ENCODE assay signal across 1 cellular context in the genomic region with DNA sequence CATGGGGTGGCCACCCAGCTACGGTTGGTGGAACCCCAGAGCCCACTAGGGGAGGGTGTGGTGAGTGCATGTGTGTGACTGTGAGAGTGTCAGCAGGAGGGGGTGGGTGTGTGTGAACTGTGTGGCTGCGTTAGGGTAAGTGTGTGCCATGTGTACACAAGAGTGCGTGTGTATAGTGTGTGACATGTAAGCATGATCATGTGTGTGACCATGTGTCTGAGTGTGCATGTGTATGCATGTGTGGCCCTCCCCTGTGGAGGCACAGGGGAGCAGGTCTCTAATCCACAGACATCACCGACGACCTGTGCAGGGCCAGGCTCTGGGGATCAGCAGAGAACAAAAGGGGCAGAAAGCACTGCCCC.
TF ChIP-seq lines count a peak whose summit lies in the region.

No MANE protein-coding gene starts in this region.

TF ChIP-seq in endothelial cell of umbilical vein, 7 proteins besides CTCF, POLR2A, EP300 and RAD21:
- TF ChIP-seq, protein P1, sequence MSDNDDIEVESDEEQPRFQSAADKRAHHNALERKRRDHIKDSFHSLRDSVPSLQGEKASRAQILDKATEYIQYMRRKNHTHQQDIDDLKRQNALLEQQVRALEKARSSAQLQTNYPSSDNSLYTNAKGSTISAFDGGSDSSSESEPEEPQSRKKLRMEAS (IDR thresholded peaks at IDR 0.05; ENCODE audit: insufficient read depth, insufficient read length), result peak; percentile 17
- TF ChIP-seq GATA2 (IDR thresholded peaks at IDR 0.05; ENCODE audit: insufficient read depth, insufficient read length, low read depth, low read length) (no peak), POLR2AphosphoS5 (IDR thresholded peaks at IDR 0.05; ENCODE audit: insufficient read depth, low read depth, low read length) (no peak), FOS (IDR thresholded peaks at IDR 0.05; ENCODE audit: borderline replicate concordance, insufficient read depth, low read length) (no peak), JUN (IDR thresholded peaks at IDR 0.05; ENCODE audit: borderline replicate concordance, insufficient read depth, insufficient read length, low read depth) (no peak), MYC (IDR thresholded peaks at IDR 0.05; ENCODE audit: low read depth, low read length) (no peak), EZH2 (IDR thresholded peaks at IDR 0.05; ENCODE audit: borderline replicate concordance, low read depth, low read length, severe bottlenecking) (no peak)
